Comparison of ENCODE assay signal across 24 cellular contexts in genomic region chr7:82464372-82464771, GRCh38.
"Had no signal": no experiment of that assay in that cellular context is flagged by ENCODE, and none has a peak within 500 bp of the region (broad histone marks: within the 10 kb centered on the region; RNA-seq: fewer than 3 reads in every experiment).

No MANE protein-coding gene starts in this region.

- DNase-seq: stimulated activated CD4-positive, alpha-beta T cell treated with anti-CD3 and anti-CD28 coated beads, Interleukin-2, amount 100 ng/mL, for 48 hours; stimulated activated CD4-positive, alpha-beta T cell treated with anti-CD3 and anti-CD28 coated beads, Interleukin-4, amount 100 ng/mL, for 1 hour; stimulated activated CD4-positive, alpha-beta T cell treated with anti-CD3 and anti-CD28 coated beads, Interleukin-4, amount 100 ng/mL, for 24 hours; stimulated activated CD4-positive, alpha-beta T cell treated with anti-CD3 and anti-CD28 coated beads, Interleukin-4, amount 100 ng/mL, for 4 hours; stimulated activated CD8-positive, alpha-beta memory T cell treated with anti-CD3 and anti-CD28 coated beads, Interleukin-4, amount 100 ng/mL, for 48 hours; stimulated activated naive B cell treated with anti-CD40 and anti-IgM and Interleukin-4, amounts not matched to agents 10 μg/mL and 1 μg/mL and 100 μg/mL, for 72 hours; stimulated activated naive CD4-positive, alpha-beta T cell treated with Interleukin-2 at 50 U/mL for 16 hours; stimulated activated naive CD8-positive, alpha-beta T cell treated with anti-CD3 and anti-CD28 coated beads, Interleukin-15, amount 100 ng/mL, for 72 hours; stimulated activated naive CD8-positive, alpha-beta T cell treated with anti-CD3 and anti-CD28 coated beads, Interleukin-15, Interleukin-2, amounts not matched to agents 100 U/mL and 50 U/mL, for 24 hours; testis; thyroid gland; tibial artery; transverse colon; trophoblast cell; upper lobe of left lung; upper lobe of right lung; uterus had no signal

- H3K36me3 ChIP-seq: suprapubic skin, thoracic aorta, thyroid gland, tibial artery, tibial nerve, transverse colon, upper lobe of left lung, upper lobe of right lung, uterus, vagina had no signal

- H3K9me3 ChIP-seq: suprapubic skin, testis, thoracic aorta, thyroid gland, tibial artery, transverse colon, upper lobe of left lung, upper lobe of right lung, uterus, vagina had no signal

- H3K27me3 ChIP-seq: suprapubic skin, testis, thyroid gland, tibial artery, tibial nerve, transverse colon, upper lobe of left lung, upper lobe of right lung, uterus, vagina had no signal

- H3K27ac ChIP-seq: suprapubic skin, testis, thoracic aorta, thyroid gland, tibial artery, tibial nerve, transverse colon, upper lobe of left lung, upper lobe of right lung, uterus, vagina had no signal

- H3K4me1 ChIP-seq: suprapubic skin, testis, thyroid gland, tibial artery, tibial nerve, transverse colon, upper lobe of left lung, upper lobe of right lung, uterus, vagina had no signal

- FAIRE-seq: urothelium cell line had no signal

- ATAC-seq: stimulated activated effector memory CD8-positive, alpha-beta T cell treated with anti-CD3 and anti-CD28 coated beads, Interleukin-12 subunit alpha, Interleukin-12 subunit beta, amount 100 ng/mL, for 72 hours; stimulated activated memory B cell treated with anti-CD40 and anti-IgM and Interleukin-4, amounts not matched to agents 10 μg/mL and 1 μg/mL and 100 μg/mL, for 72 hours; stimulated activated naive B cell treated with anti-CD40 and anti-IgM and Interleukin-4, amounts not matched to agents 10 μg/mL and 1 μg/mL and 100 μg/mL, for 72 hours; stimulated activated naive CD8-positive, alpha-beta T cell treated with anti-CD3 and anti-CD28 coated beads, Interleukin-15, amount 100 ng/mL, for 72 hours; stimulated activated naive CD8-positive, alpha-beta T cell treated with anti-CD3 and anti-CD28 coated beads, Interleukin-15, Interleukin-2, amounts not matched to agents 100 U/mL and 50 U/mL, for 24 hours; upper lobe of right lung had no signal

- H3K4me3 ChIP-seq: suprapubic skin, testis, thoracic aorta, thyroid gland, tibial artery, tibial nerve, transverse colon, upper lobe of left lung, upper lobe of right lung, uterus, vagina had no signal
